Comparison of ENCODE assay signal across 19 cellular contexts in genomic region chrX:98289726-98290125, GRCh38.
"Had no signal": no experiment of that assay in that cellular context is flagged by ENCODE, and none has a peak within 500 bp of the region (broad histone marks: within the 10 kb centered on the region; RNA-seq: fewer than 3 reads in every experiment).

No MANE protein-coding gene starts in this region.

- H3K27ac ChIP-seq: left lung, prostate gland, right atrium auricular region, sigmoid colon, thoracic aorta, tibial nerve, upper lobe of left lung had no signal

- H3K27me3 Mint-ChIP-seq: effector memory CD8-positive, alpha-beta T cell; naive thymus-derived CD4-positive, alpha-beta T cell; stimulated activated memory B cell treated with anti-CD40 and anti-IgM and Interleukin-4, amounts not matched to agents 10 μg/mL and 1 μg/mL and 100 μg/mL, for 72 hours; stimulated activated naive CD8-positive, alpha-beta T cell treated with anti-CD3 and anti-CD28 coated beads, Interleukin-15, Interleukin-2, amounts not matched to agents 100 ng/mL and 50 ng/mL, for 24 hours had no signal

- H3K36me3 ChIP-seq: left lung, prostate gland, right atrium auricular region, sigmoid colon, thoracic aorta, tibial nerve, upper lobe of left lung had no signal

- H3K4me3 Mint-ChIP-seq: effector memory CD8-positive, alpha-beta T cell; naive thymus-derived CD4-positive, alpha-beta T cell; nephron; stimulated activated memory B cell treated with anti-CD40 and anti-IgM and Interleukin-4, amounts not matched to agents 10 μg/mL and 1 μg/mL and 100 μg/mL, for 72 hours; stimulated activated naive CD8-positive, alpha-beta T cell treated with anti-CD3 and anti-CD28 coated beads, Interleukin-15, Interleukin-2, amounts not matched to agents 100 ng/mL and 50 ng/mL, for 24 hours had no signal

- H3K27me3 ChIP-seq: left lung, right atrium auricular region, sigmoid colon, tibial nerve, upper lobe of left lung had no signal

- H3K27ac Mint-ChIP-seq: effector memory CD8-positive, alpha-beta T cell; naive thymus-derived CD4-positive, alpha-beta T cell; nephron; stimulated activated memory B cell treated with anti-CD40 and anti-IgM and Interleukin-4, amounts not matched to agents 10 μg/mL and 1 μg/mL and 100 μg/mL, for 72 hours; stimulated activated naive CD8-positive, alpha-beta T cell treated with anti-CD3 and anti-CD28 coated beads, Interleukin-15, Interleukin-2, amounts not matched to agents 100 ng/mL and 50 ng/mL, for 24 hours had no signal

- H3K9me3 Mint-ChIP-seq: nephron; stimulated activated memory B cell treated with anti-CD40 and anti-IgM and Interleukin-4, amounts not matched to agents 10 μg/mL and 1 μg/mL and 100 μg/mL, for 72 hours; stimulated activated naive CD8-positive, alpha-beta T cell treated with anti-CD3 and anti-CD28 coated beads, Interleukin-15, Interleukin-2, amounts not matched to agents 100 ng/mL and 50 ng/mL, for 24 hours had no signal

- H3K4me1 Mint-ChIP-seq: naive thymus-derived CD4-positive, alpha-beta T cell; stimulated activated memory B cell treated with anti-CD40 and anti-IgM and Interleukin-4, amounts not matched to agents 10 μg/mL and 1 μg/mL and 100 μg/mL, for 72 hours had no signal

- H3K4me1 ChIP-seq: left lung, prostate gland, right atrium auricular region, sigmoid colon, tibial nerve, upper lobe of left lung had no signal

- H3K9me3 ChIP-seq: left lung, prostate gland, right atrium auricular region, sigmoid colon, thoracic aorta, tibial nerve, upper lobe of left lung had no signal

- DNase-seq: cortex of kidney; effector memory CD8-positive, alpha-beta T cell; hypothalamus; left cardiac atrium; left lung; mesenchymal stem cell; midbrain; naive thymus-derived CD4-positive, alpha-beta T cell; nucleus accumbens; sigmoid colon; stimulated activated CD4-positive, alpha-beta T cell treated with anti-CD3 and anti-CD28 coated beads, Interleukin-4, amount 100 ng/mL, for 4 hours; upper lobe of left lung had no signal

- H3K4me3 ChIP-seq: left lung, prostate gland, right atrium auricular region, sigmoid colon, thoracic aorta, tibial nerve, upper lobe of left lung had no signal

- ATAC-seq: effector memory CD8-positive, alpha-beta T cell; left cardiac atrium; left lung; naive thymus-derived CD4-positive, alpha-beta T cell; stimulated activated memory B cell treated with anti-CD40 and anti-IgM and Interleukin-4, amounts not matched to agents 10 μg/mL and 1 μg/mL and 100 μg/mL, for 72 hours had no signal

- H3K36me3 Mint-ChIP-seq: naive thymus-derived CD4-positive, alpha-beta T cell; stimulated activated memory B cell treated with anti-CD40 and anti-IgM and Interleukin-4, amounts not matched to agents 10 μg/mL and 1 μg/mL and 100 μg/mL, for 72 hours had no signal
